In the genomic region with DNA sequence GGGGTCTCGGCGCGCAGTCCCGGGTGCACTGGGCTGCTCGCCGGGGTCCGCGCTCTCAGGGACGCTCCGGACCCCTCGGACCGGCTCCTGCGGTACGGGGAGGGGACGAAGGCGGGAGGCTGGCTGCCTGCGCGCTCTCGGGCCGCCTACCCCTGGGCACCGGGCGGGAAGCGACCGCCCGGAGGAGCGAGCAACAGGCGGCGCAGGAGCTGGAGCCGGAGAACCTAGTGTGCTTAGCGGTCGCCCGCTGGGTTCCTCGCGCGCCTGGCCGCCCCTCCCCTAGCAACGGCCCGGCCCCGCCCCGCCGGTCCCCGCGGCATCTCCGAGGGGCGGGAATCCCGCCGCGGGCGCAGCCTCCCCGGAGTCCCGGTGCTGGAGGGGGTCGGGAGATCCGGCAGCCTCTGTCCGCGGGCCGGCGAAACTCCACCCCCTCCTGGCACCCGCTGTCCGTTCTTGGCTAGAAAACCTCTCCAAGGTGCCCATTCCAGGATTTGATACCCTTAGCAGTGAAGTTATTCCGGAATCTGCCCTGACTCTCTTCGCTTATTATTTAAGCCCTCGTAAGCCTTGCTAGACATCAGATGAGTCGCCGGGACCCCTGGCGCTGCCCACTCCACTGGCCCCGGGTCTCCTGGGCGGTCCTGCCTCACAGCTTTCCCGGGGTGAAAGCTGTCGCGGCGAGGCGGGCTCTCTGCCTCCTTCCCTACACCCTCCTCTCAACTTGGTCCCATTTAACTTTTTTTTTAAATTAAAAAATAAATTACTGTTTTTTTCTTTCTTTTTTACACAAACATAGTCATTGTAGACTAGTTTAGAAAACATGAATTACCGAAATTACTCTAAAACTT, we compare ENCODE assay signal across 8 cellular contexts. TPM values are rescaled to one million over a fixed set of nuclear protein-coding genes. Genes with fewer than 3 reads are reported as not detected.
DNase-seq lines count a peak whose midpoint lies in the region; ATAC-seq and TF ChIP-seq lines count a peak whose summit lies in the region.

A gene (minus strand): TSS at position 231 of the 848 bp plus-strand sequence. CDS start 246 bp downstream, outside the sequence.

- H3K56ac ChIP-seq in IMR-90 (ENCODE audit: extremely low read depth, insufficient read depth, low read length): no peak within 1 kb of the TSS

- in situ Hi-C loops in IMR-90 (cut with MboI; ENCODE audit: low sequenced_read_pairs): no loop called here

- H3K4me1 Mint-ChIP-seq in CD4-positive, CD25-positive, alpha-beta regulatory T cell: peaks cover 0 to 18% (median 4%) of the 10 kb centered on the region in 4 donors
- H3K4me1 Mint-ChIP-seq in T-helper 2 cell treated with Interferon-gamma antibody and Interleukin-4, amounts not matched to agents 5 μg/mL and 100 μg/mL, for 36 hours (ENCODE audit: low read depth): peaks cover 5% of the 10 kb centered on the region
- peaks cover 12% of the 10 kb centered on the region for H3K4me1 Mint-ChIP-seq in memory B cell
- H3K4me1 Mint-ChIP-seq in stimulated activated naive B cell treated with anti-CD40 and anti-IgM and Interleukin-4, amounts not matched to agents 10 μg/mL and 1 μg/mL and 100 μg/mL, for 72 hours: peaks cover 17 to 29% of the 10 kb centered on the region in 2 donors

- H2AFZ ChIP-seq in IMR-90 (replicated peaks; ENCODE audit: low read length, poor library complexity): peak within 1 kb of the TSS; percentile 87

- no peak within 1 kb of the TSS for H3K4me3 ChIP-seq in CD4-positive, CD25-positive, alpha-beta regulatory T cell (ENCODE audit: low read depth, low read length)
- H3K4me3 ChIP-seq in IMR-90 (ENCODE audit: insufficient read depth, low read depth, low read length): peak within 1 kb of the TSS; percentile 40

- H4K20me1 ChIP-seq in IMR-90 (ENCODE audit: insufficient read depth, low read length): peaks cover 4% of the 10 kb centered on the region; the same call in 1 of the 2 replicates

- no peak within 1 kb of the TSS for H2BK20ac ChIP-seq in IMR-90 (ENCODE audit: low read depth, low read length)

- H4K5ac ChIP-seq in IMR-90 (ENCODE audit: low read depth, low read length): no peak within 1 kb of the TSS

- H3K27ac Mint-ChIP-seq in CD4-positive, CD25-positive, alpha-beta regulatory T cell: peak within 1 kb of the TSS in 1 of 3 donors; percentile 63
- H3K27ac Mint-ChIP-seq in T-helper 2 cell treated with Interferon-gamma antibody and Interleukin-4, amounts not matched to agents 5 μg/mL and 100 μg/mL, for 36 hours: no peak within 1 kb of the TSS
- no peak within 1 kb of the TSS for H3K27ac Mint-ChIP-seq in memory B cell
- peak within 1 kb of the TSS; percentile 89 for H3K27ac Mint-ChIP-seq in stimulated activated naive B cell treated with anti-CD40 and anti-IgM and Interleukin-4, amounts not matched to agents 10 μg/mL and 1 μg/mL and 100 μg/mL, for 72 hours

- H2AK5ac ChIP-seq in IMR-90 (ENCODE audit: low read depth, low read length): no peak within 1 kb of the TSS

- DNase-seq in CD4-positive, CD25-positive, alpha-beta regulatory T cell: peak in 1 of 3 donors; percentile 24
- no peak for DNase-seq in IMR-90
- peak; percentile 29 for DNase-seq in T-helper 2 cell treated with Interferon-gamma antibody and Interleukin-4, amounts not matched to agents 5 μg/mL and 100 μg/mL, for 36 hours (ENCODE audit: low spot score)
- DNase-seq in dermis blood vessel endothelial cell: peak; percentile 43
- peak in 1 of 2 donors; percentile 41 for DNase-seq in memory B cell (ENCODE audit: low spot score in 2 of 2)
- peak; percentile 13 for DNase-seq in stimulated activated naive B cell treated with anti-CD40 and anti-IgM and Interleukin-4, amounts not matched to agents 10 μg/mL and 1 μg/mL and 100 μg/mL, for 72 hours

- peak in 1 of 2 donors; percentile 45 for ATAC-seq in CD4-positive, CD25-positive, alpha-beta regulatory T cell (ENCODE audit: low read depth in 2 of 2)
- ATAC-seq in IMR-90 (ENCODE audit: low read depth) (peak; percentile 87), memory B cell (ENCODE audit: low read depth) (peak; percentile 69), GM21390 (IDR thresholded peaks at IDR 0.05; ENCODE audit: unreplicated experiment) (no peak), GM21515 (IDR thresholded peaks at IDR 0.05; ENCODE audit: unreplicated experiment) (no peak)
- ATAC-seq in stimulated activated naive B cell treated with anti-CD40 and anti-IgM and Interleukin-4, amounts not matched to agents 10 μg/mL and 1 μg/mL and 100 μg/mL, for 72 hours (replicated peaks): peak; percentile 71 to 74

- H3K9me3 ChIP-seq in CD4-positive, CD25-positive, alpha-beta regulatory T cell (ENCODE audit: control insufficient read depth in 2 of 2, low read length in 2 of 2): no peaks in the 10 kb centered on the region
- no peaks in the 10 kb centered on the region; the same call in 1 of the 2 replicates for H3K9me3 ChIP-seq in IMR-90 (ENCODE audit: control insufficient read depth, insufficient read depth, low read length)

- TF ChIP-seq RAD21 in IMR-90 (IDR thresholded peaks at IDR 0.05; ENCODE audit: low read length): no peak

- no peak within 1 kb of the TSS for H4K8ac ChIP-seq in IMR-90 (ENCODE audit: low read depth in 2 of 2, low read length in 2 of 2)

- H2BK15ac ChIP-seq in IMR-90 (ENCODE audit: low read depth, low read length): no peak within 1 kb of the TSS

- dilution Hi-C loops in IMR-90 (cut with HindIII; ENCODE audit: low sequenced_read_pairs, unreplicated experiment): no loop called here

- no peaks in the 10 kb centered on the region for H3K36me3 ChIP-seq in CD4-positive, CD25-positive, alpha-beta regulatory T cell (ENCODE audit: control insufficient read depth, insufficient read depth, low read length)
- H3K36me3 ChIP-seq in IMR-90 (ENCODE audit: control insufficient read depth, insufficient read depth, low read length): no peaks in the 10 kb centered on the region

- CTCF ChIA-PET in IMR-90 (lab: Yijun Ruan, JAX): no interaction called here

- no peak within 1 kb of the TSS for H3K9ac ChIP-seq in IMR-90 (ENCODE audit: low read depth, low read length)

- H3K4me3 Mint-ChIP-seq in CD4-positive, CD25-positive, alpha-beta regulatory T cell: peak within 1 kb of the TSS in 3 of 4 donors; percentile 82 to 89 (median 86)
- peak within 1 kb of the TSS; percentile 85 for H3K4me3 Mint-ChIP-seq in T-helper 2 cell treated with Interferon-gamma antibody and Interleukin-4, amounts not matched to agents 5 μg/mL and 100 μg/mL, for 36 hours
- H3K4me3 Mint-ChIP-seq in memory B cell: peak within 1 kb of the TSS; percentile 84
- H3K4me3 Mint-ChIP-seq in stimulated activated naive B cell treated with anti-CD40 and anti-IgM and Interleukin-4, amounts not matched to agents 10 μg/mL and 1 μg/mL and 100 μg/mL, for 72 hours: peak within 1 kb of the TSS; percentile 85 to 86

- no peak for TF ChIP-seq CTCF in IMR-90 (conservative IDR thresholded peaks at IDR 0.05; ENCODE audit: low read depth, low read length)

- no peaks in the 10 kb centered on the region for H3K9me3 Mint-ChIP-seq in CD4-positive, CD25-positive, alpha-beta regulatory T cell
- H3K9me3 Mint-ChIP-seq in T-helper 2 cell treated with Interferon-gamma antibody and Interleukin-4, amounts not matched to agents 5 μg/mL and 100 μg/mL, for 36 hours: no peaks in the 10 kb centered on the region
- H3K9me3 Mint-ChIP-seq in memory B cell: no peaks in the 10 kb centered on the region
- no peaks in the 10 kb centered on the region for H3K9me3 Mint-ChIP-seq in stimulated activated naive B cell treated with anti-CD40 and anti-IgM and Interleukin-4, amounts not matched to agents 10 μg/mL and 1 μg/mL and 100 μg/mL, for 72 hours

- no peak within 1 kb of the TSS for H3K18ac ChIP-seq in IMR-90 (ENCODE audit: low read depth, low read length)

- TF ChIP-seq POLR2A in IMR-90 (IDR thresholded peaks at IDR 0.05; ENCODE audit: low read depth, low read length): no peak

- peaks cover 18% of the 10 kb centered on the region for H3K4me1 ChIP-seq in CD4-positive, CD25-positive, alpha-beta regulatory T cell (ENCODE audit: control insufficient read depth, insufficient read depth, low read length, poor library complexity, severe bottlenecking)
- H3K4me1 ChIP-seq in IMR-90 (ENCODE audit: control insufficient read depth, insufficient read depth, low read length): peaks cover 3% of the 10 kb centered on the region

- H3K27me3 Mint-ChIP-seq in CD4-positive, CD25-positive, alpha-beta regulatory T cell: peaks cover 47% of the 10 kb centered on the region
- H3K27me3 Mint-ChIP-seq in T-helper 2 cell treated with Interferon-gamma antibody and Interleukin-4, amounts not matched to agents 5 μg/mL and 100 μg/mL, for 36 hours (ENCODE audit: low read depth): peaks cover 41% of the 10 kb centered on the region
- peaks cover 16% of the 10 kb centered on the region for H3K27me3 Mint-ChIP-seq in memory B cell
- peaks cover 35 to 40% of the 10 kb centered on the region in 2 donors for H3K27me3 Mint-ChIP-seq in stimulated activated naive B cell treated with anti-CD40 and anti-IgM and Interleukin-4, amounts not matched to agents 10 μg/mL and 1 μg/mL and 100 μg/mL, for 72 hours

- no peaks in the 10 kb centered on the region for H3K79me1 ChIP-seq in IMR-90 (ENCODE audit: low read depth in 1 of 2, low read length in 2 of 2)

- BruUV-seq in IMR-90 (replicated peaks; lab: Mats Ljungman, UMichigan): no TSS peak

- H3K14ac ChIP-seq in IMR-90 (replicated peaks; ENCODE audit: low read depth, low read length): no peak within 1 kb of the TSS

- no peak within 1 kb of the TSS for H2BK5ac ChIP-seq in IMR-90 (ENCODE audit: low read depth, low read length, poor library complexity, severe bottlenecking)

- intact Hi-C loops in IMR-90 (cut with micrococcal nuclease): no loop called here

- POLR2A ChIA-PET in IMR-90 (lab: Charles Lee; ENCODE audit: unreplicated experiment): no interaction called here

- H3K36me3 Mint-ChIP-seq in CD4-positive, CD25-positive, alpha-beta regulatory T cell: peaks cover 28% of the 10 kb centered on the region
- H3K36me3 Mint-ChIP-seq in T-helper 2 cell treated with Interferon-gamma antibody and Interleukin-4, amounts not matched to agents 5 μg/mL and 100 μg/mL, for 36 hours (ENCODE audit: low read depth): no peaks in the 10 kb centered on the region
- peaks cover 10% of the 10 kb centered on the region for H3K36me3 Mint-ChIP-seq in memory B cell
- peaks cover 3 to 6% of the 10 kb centered on the region in 2 donors for H3K36me3 Mint-ChIP-seq in stimulated activated naive B cell treated with anti-CD40 and anti-IgM and Interleukin-4, amounts not matched to agents 10 μg/mL and 1 μg/mL and 100 μg/mL, for 72 hours

- WGBS in IMR-90 (ENCODE audit: extremely low coverage in 2 of 2, insufficient read length in 1 of 2), 2 experiments: 4% methylated on average over 28 of the region's 73 CpGs; no CpG with 5 or more reads in 1 of the 2 experiments

- H3K4me2 ChIP-seq in IMR-90 (ENCODE audit: low read depth, low read length): peak within 1 kb of the TSS; percentile 30

- no peak within 1 kb of the TSS for H2BK120ac ChIP-seq in IMR-90 (ENCODE audit: low read depth, low read length)

- H2AK9ac ChIP-seq in IMR-90 (replicated peaks; ENCODE audit: low read depth, low read length, poor library complexity): no peak within 1 kb of the TSS

- H3K4ac ChIP-seq in IMR-90 (ENCODE audit: low read depth, low read length): no peak within 1 kb of the TSS

- H3K27me3 ChIP-seq in CD4-positive, CD25-positive, alpha-beta regulatory T cell (ENCODE audit: control insufficient read depth, insufficient read depth, low read length): peaks cover 14% of the 10 kb centered on the region
- H3K27me3 ChIP-seq in IMR-90 (ENCODE audit: control insufficient read depth, insufficient read depth, low read length): peaks cover 47% of the 10 kb centered on the region

- no peak within 1 kb of the TSS for H3K23ac ChIP-seq in IMR-90 (ENCODE audit: low read depth, low read length)

- no peak within 1 kb of the TSS for H3K27ac ChIP-seq in CD4-positive, CD25-positive, alpha-beta regulatory T cell (ENCODE audit: insufficient read depth, low read length, poor library complexity, severe bottlenecking)
- H3K27ac ChIP-seq in IMR-90 (ENCODE audit: insufficient read depth, low read length): no peak within 1 kb of the TSS

- H3K9me1 ChIP-seq in IMR-90 (ENCODE audit: insufficient read depth, low read length): no peaks in the 10 kb centered on the region

- H4K91ac ChIP-seq in IMR-90 (ENCODE audit: insufficient read depth, low read depth, low read length): no peak within 1 kb of the TSS

RNA-seq across cellular contexts. Expression of the gene that starts here (rescaled TPM):
- total RNA-seq in CD4-positive, CD25-positive, alpha-beta regulatory T cell: not detected
- polyA plus RNA-seq in CD4-positive, CD25-positive, alpha-beta regulatory T cell: not detected
- total RNA-seq in IMR-90 (2012; rRNA removed) (not detected in 2 replicates), dermis blood vessel endothelial cell (0.09 TPM in 1 of 2 replicates, not detected in the other)
- not detected in 2 replicates for polyA plus RNA-seq in IMR-90 (2012; rRNA removed)
- polyA plus RNA-seq in IMR-90 (2012; cell fraction: cytosol; rRNA removed): not detected in 2 replicates
- not detected in 2 replicates for polyA plus RNA-seq in IMR-90 (2012; cell fraction: nucleus; rRNA removed; ENCODE audit: low replicate concordance)

Comparison
In these comparisons a context has a peak if more than half of its experiments do, and no peak if none do; other contexts are left out.
1. Peak in ATAC-seq, H3K4me3 ChIP-seq and H3K4me2 ChIP-seq in IMR-90; RNA of the gene not detected or under 1 TPM.
2. Peak in DNase-seq in dermis blood vessel endothelial cell; RNA of the gene not detected or under 1 TPM.
3. ATAC-seq: peak in memory B cell (single experiment) and stimulated activated naive B cell treated with anti-CD40 and anti-IgM and Interleukin-4, amounts not matched to agents 10 μg/mL and 1 μg/mL and 100 μg/mL, for 72 hours (2 of 2); none in GM21390 (single experiment) and GM21515 (single experiment).
4. Peak in every context shown above with its lines, with median percentiles within 50 percentile points of each other: H3K4me3 Mint-ChIP-seq.